ENCODE assay signal across 8 cellular contexts in genomic region chr22:30265851-30266444, GRCh38. TPM values are rescaled to one million over a fixed set of nuclear protein-coding genes. Genes with fewer than 3 reads are reported as not detected.
DNase-seq lines count a peak whose midpoint lies in the region; ATAC-seq and TF ChIP-seq lines count a peak whose summit lies in the region.

No MANE protein-coding gene starts in this region.

- WGBS in SK-N-SH (ENCODE audit: low lambda C conversion rate), result 94% methylated on average over 4 of the region's 24 CpGs

- TF ChIP-seq RAD21 in SK-N-SH (IDR thresholded peaks at IDR 0.05; ENCODE audit: low read length), result no peak

- H3K9ac ChIP-seq in SK-N-SH, result no peak overlapping the region

- peaks cover 3 to 5% of the 10 kb centered on the region in 2 experiments; a peak in 2 of 4 replicates for H3K4me1 ChIP-seq in SK-N-SH (ENCODE audit: control insufficient read depth in 1 of 2, insufficient read depth in 2 of 2, low read depth in 1 of 2, low read length in 1 of 2)

- no peak overlapping the region for H3K4me3 ChIP-seq in MG63
- H3K4me3 ChIP-seq in SK-N-SH (ENCODE audit: low read depth in 2 of 2, low read length in 1 of 2), result no peak overlapping the region

- DNase-seq in activated CD4-positive, alpha-beta T cell treated with anti-CD3 and anti-CD28 coated beads, Interleukin-2, amount 50 U/mL, for 24 hours (ENCODE audit: low read depth in 1 of 2, low spot score in 1 of 2), result peak; percentile 73 to 84
- peak; percentile 84 for DNase-seq in stimulated activated CD4-positive, alpha-beta T cell treated with anti-CD3 and anti-CD28 coated beads, Interleukin-2, amount 100 ng/mL, for 4 hours (ENCODE audit: low read depth)
- DNase-seq in MG63, result no peak
- DNase-seq in retina, result no peak
- no peak for DNase-seq in SK-N-SH

- no peak overlapping the region for H3K27ac ChIP-seq in SK-N-SH (ENCODE audit: low read depth in 2 of 2, low read length in 1 of 2)

- H4K20me1 ChIP-seq in SK-N-SH (ENCODE audit: insufficient read depth), result no peaks in the 10 kb centered on the region

- H3K9me3 ChIP-seq in MG63 (no peaks in the 10 kb centered on the region), SK-N-SH (no peaks in the 10 kb centered on the region)

- H3K27me3 ChIP-seq in MG63 (no peaks in the 10 kb centered on the region), SK-N-SH (ENCODE audit: insufficient read depth) (no peaks in the 10 kb centered on the region)

- ATAC-seq in GM19372 (IDR thresholded peaks at IDR 0.05; ENCODE audit: low read depth, unreplicated experiment), result peak; percentile 62
- peak; percentile 56 for ATAC-seq in HG03521 (IDR thresholded peaks at IDR 0.05; ENCODE audit: unreplicated experiment)
- ATAC-seq in esophagus mucosa, result peak; percentile 31

- no peak overlapping the region for H3K4me2 ChIP-seq in SK-N-SH

- H2AFZ ChIP-seq in SK-N-SH (ENCODE audit: low read depth), result no peak overlapping the region

- CTCF ChIA-PET in SK-N-SH (lab: Yijun Ruan, JAX), result interaction anchor here (3.8 kb wide), 1 partner anchor 158 kb away, joined by 25 read pairs; no protein-coding TSS in a partner anchor

- no peak for TF ChIP-seq CTCF in SK-N-SH (IDR thresholded peaks at IDR 0.05)

- no peak for TF ChIP-seq EP300 in SK-N-SH (IDR thresholded peaks at IDR 0.05; ENCODE audit: borderline replicate concordance in 1 of 2, low read depth in 1 of 2, low read length in 1 of 2)

- no peaks in the 10 kb centered on the region for H3K9me2 ChIP-seq in SK-N-SH

- H3K79me2 ChIP-seq in SK-N-SH (ENCODE audit: insufficient read depth), result no peaks in the 10 kb centered on the region

- POLR2A ChIA-PET in SK-N-SH (lab: Yijun Ruan, JAX), result no interaction called here

- H3F3A ChIP-seq in SK-N-SH (replicated peaks; ENCODE audit: insufficient read depth), result no peaks in the 10 kb centered on the region

- H3K36me3 ChIP-seq in MG63, result no peaks in the 10 kb centered on the region
- H3K36me3 ChIP-seq in SK-N-SH (replicated peaks in 1 of 2; ENCODE audit: control insufficient read depth in 1 of 2, insufficient read depth in 2 of 2, low read length in 1 of 2), result no peaks in the 10 kb centered on the region

TF ChIP-seq in SK-N-SH, 30 proteins besides CTCF, POLR2A, EP300 and RAD21:
- TF ChIP-seq TEAD4 (IDR thresholded peaks at IDR 0.05; ENCODE audit: borderline replicate concordance, insufficient read depth) (no peak), FOXM1 (IDR thresholded peaks at IDR 0.05; ENCODE audit: low read depth) (no peak), GATA2 (CRISPR knock-in tag; IDR thresholded peaks at IDR 0.05) (no peak), SMC3 (IDR thresholded peaks at IDR 0.05; ENCODE audit: low read depth, low read length) (no peak), JUND (IDR thresholded peaks at IDR 0.05) (no peak), CHD2 (IDR thresholded peaks at IDR 0.05; ENCODE audit: low read length, partially characterized antibody) (no peak)
- TF ChIP-seq, protein P1, sequence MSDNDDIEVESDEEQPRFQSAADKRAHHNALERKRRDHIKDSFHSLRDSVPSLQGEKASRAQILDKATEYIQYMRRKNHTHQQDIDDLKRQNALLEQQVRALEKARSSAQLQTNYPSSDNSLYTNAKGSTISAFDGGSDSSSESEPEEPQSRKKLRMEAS (IDR thresholded peaks at IDR 0.05; ENCODE audit: low read depth), result no peak
TF ChIP-seq in SK-N-SH: peak in this region for 0.

RNA-seq across cellular contexts. Expression of gene OSM, which starts 0.7 kb away (rescaled TPM):
- total RNA-seq in esophagus mucosa, result 0.28 TPM
- not detected in 2 replicates for total RNA-seq in MG63 (2014; rRNA removed; shearing (Covaris generic); ENCODE audit: low replicate concordance)
- not detected in 2 replicates for polyA plus RNA-seq in SK-N-SH (2012; rRNA removed)
- polyA plus RNA-seq in SK-N-SH (2012; cell fraction: cytosol; rRNA removed), result not detected in 2 replicates
- polyA plus RNA-seq in SK-N-SH (2012; cell fraction: nucleus; rRNA removed), result 0.02 and 0.12 TPM in 2 replicates

RNA-seq across cellular contexts. Expression of gene LIF, which starts 19.4 kb away (rescaled TPM):
- total RNA-seq in esophagus mucosa, result 0.24 TPM
- total RNA-seq in MG63 (2014; rRNA removed; shearing (Covaris generic); ENCODE audit: low replicate concordance), result 11.1 and 13.0 TPM in 2 replicates
- polyA plus RNA-seq in SK-N-SH (2012; rRNA removed), result 24.6 and 36.5 TPM in 2 replicates
- polyA plus RNA-seq in SK-N-SH (2012; cell fraction: cytosol; rRNA removed), result 3.6 and 4.4 TPM in 2 replicates
- polyA plus RNA-seq in SK-N-SH (2012; cell fraction: nucleus; rRNA removed), result 95.4 and 196 TPM in 2 replicates

RNA-seq across cellular contexts. Expression of gene CASTOR1, which starts 23.4 kb away (rescaled TPM):
- 43.7 TPM for total RNA-seq in esophagus mucosa
- total RNA-seq in MG63 (2014; rRNA removed; shearing (Covaris generic); ENCODE audit: low replicate concordance), result 2.3 and 4.1 TPM in 2 replicates
- 14.4 and 17.4 TPM in 2 replicates for polyA plus RNA-seq in SK-N-SH (2012; rRNA removed)
- 4.5 and 8.5 TPM in 2 replicates for polyA plus RNA-seq in SK-N-SH (2012; cell fraction: cytosol; rRNA removed)
- polyA plus RNA-seq in SK-N-SH (2012; cell fraction: nucleus; rRNA removed), result 29.2 and 38.1 TPM in 2 replicates

Comparison
In these comparisons a context has a peak if more than half of its experiments do, and no peak if none do; other contexts are left out.
1. DNase-seq: peak in activated CD4-positive, alpha-beta T cell treated with anti-CD3 and anti-CD28 coated beads, Interleukin-2, amount 50 U/mL, for 24 hours (2 of 2) and stimulated activated CD4-positive, alpha-beta T cell treated with anti-CD3 and anti-CD28 coated beads, Interleukin-2, amount 100 ng/mL, for 4 hours (single experiment); none in MG63 (single experiment), retina (single experiment) and SK-N-SH (single experiment).
2. Peak in every context shown above with its lines, with median percentiles within 50 percentile points of each other: ATAC-seq.